In genomic region chr5:153798830-153799229, GRCh38 we compare ENCODE assay signal across 23 cellular contexts.
"Had no signal": no experiment of that assay in that cellular context is flagged by ENCODE, and none has a peak within 500 bp of the region (broad histone marks: within the 10 kb centered on the region; RNA-seq: fewer than 3 reads in every experiment).

No MANE protein-coding gene starts in this region.

- H3K4me3 Mint-ChIP-seq: immature natural killer cell; memory B cell; mesothelial cell of epicardium; natural killer cell; stimulated activated naive B cell treated with anti-CD40 and anti-IgM and Interleukin-4, amounts not matched to agents 10 μg/mL and 1 μg/mL and 100 μg/mL, for 72 hours; stimulated activated naive CD8-positive, alpha-beta T cell treated with anti-CD3 and anti-CD28 coated beads, Interleukin-15, amount 100 ng/mL, for 72 hours had no signal

- H3K27ac Mint-ChIP-seq: immature natural killer cell; memory B cell; mesothelial cell of epicardium; natural killer cell; stimulated activated naive B cell treated with anti-CD40 and anti-IgM and Interleukin-4, amounts not matched to agents 10 μg/mL and 1 μg/mL and 100 μg/mL, for 72 hours; stimulated activated naive CD8-positive, alpha-beta T cell treated with anti-CD3 and anti-CD28 coated beads, Interleukin-15, amount 100 ng/mL, for 72 hours had no signal

- H3K9me3 Mint-ChIP-seq: mesothelial cell of epicardium; natural killer cell; stimulated activated naive CD8-positive, alpha-beta T cell treated with anti-CD3 and anti-CD28 coated beads, Interleukin-15, amount 100 ng/mL, for 72 hours had no signal

- H3K36me3 Mint-ChIP-seq: immature natural killer cell; memory B cell; mesothelial cell of epicardium; natural killer cell; stimulated activated naive B cell treated with anti-CD40 and anti-IgM and Interleukin-4, amounts not matched to agents 10 μg/mL and 1 μg/mL and 100 μg/mL, for 72 hours had no signal

- H3K27ac ChIP-seq: colonic mucosa, gastrocnemius medialis, left ventricle myocardium inferior, lower lobe of right lung, parathyroid adenoma, prostate gland, spleen, testis, transverse colon had no signal

- H3K79me2 ChIP-seq: parathyroid adenoma had no signal

- H2AFZ ChIP-seq: parathyroid adenoma had no signal

- H3K4me1 ChIP-seq: colonic mucosa, gastrocnemius medialis, left ventricle myocardium inferior, lower lobe of right lung, parathyroid adenoma, prostate gland, spleen, testis, transverse colon had no signal

- H3K36me3 ChIP-seq: colonic mucosa, gastrocnemius medialis, left ventricle myocardium inferior, lower lobe of right lung, prostate gland, spleen, transverse colon had no signal

- H3K9me3 ChIP-seq: colonic mucosa, gastrocnemius medialis, left ventricle myocardium inferior, lower lobe of right lung, prostate gland, spleen, testis, transverse colon had no signal

- ATAC-seq: esophagus mucosa; gastrocnemius medialis; lower lobe of right lung; natural killer cell; sciatic nerve; stimulated activated naive B cell treated with anti-CD40 and anti-IgM and Interleukin-4, amounts not matched to agents 10 μg/mL and 1 μg/mL and 100 μg/mL, for 72 hours; stimulated activated naive CD8-positive, alpha-beta T cell treated with anti-CD3 and anti-CD28 coated beads, Interleukin-15, amount 100 ng/mL, for 72 hours had no signal

- H3K4me3 ChIP-seq: colonic mucosa, gastrocnemius medialis, left ventricle myocardium inferior, lower lobe of right lung, prostate gland, spleen, testis, transverse colon had no signal

- H3K9ac ChIP-seq: parathyroid adenoma had no signal

- DNase-seq: colonic mucosa; dermis blood vessel endothelial cell; gastrocnemius medialis; glutamatergic neuron; immature natural killer cell; left ventricle myocardium inferior; lower lobe of right lung; natural killer cell; retina; spleen; stimulated activated CD4-positive, alpha-beta T cell treated with anti-CD3 and anti-CD28 coated beads, Interleukin-15, amount 100 ng/mL, for 24 hours; stimulated activated CD4-positive, alpha-beta T cell treated with anti-CD3 and anti-CD28 coated beads, Interleukin-1b, Interleukin-23, amount 100 ng/mL, for 48 hours; stimulated activated CD4-positive, alpha-beta T cell treated with anti-CD3 and anti-CD28 coated beads, Interleukin-4, amount 100 ng/mL, for 4 hours; stimulated activated naive B cell treated with anti-CD40 and anti-IgM and Interleukin-4, amounts not matched to agents 10 μg/mL and 1 μg/mL and 100 μg/mL, for 72 hours; stimulated activated naive CD8-positive, alpha-beta T cell treated with anti-CD3 and anti-CD28 coated beads, Interleukin-15, amount 100 ng/mL, for 72 hours; testis; transverse colon had no signal

- H3K4me1 Mint-ChIP-seq: immature natural killer cell; memory B cell; mesothelial cell of epicardium; stimulated activated naive B cell treated with anti-CD40 and anti-IgM and Interleukin-4, amounts not matched to agents 10 μg/mL and 1 μg/mL and 100 μg/mL, for 72 hours; stimulated activated naive CD8-positive, alpha-beta T cell treated with anti-CD3 and anti-CD28 coated beads, Interleukin-15, amount 100 ng/mL, for 72 hours had no signal

- H3K27me3 Mint-ChIP-seq: stimulated activated naive B cell treated with anti-CD40 and anti-IgM and Interleukin-4, amounts not matched to agents 10 μg/mL and 1 μg/mL and 100 μg/mL, for 72 hours; stimulated activated naive CD8-positive, alpha-beta T cell treated with anti-CD3 and anti-CD28 coated beads, Interleukin-15, amount 100 ng/mL, for 72 hours had no signal

- H3K27me3 ChIP-seq: colonic mucosa, gastrocnemius medialis, spleen, testis, transverse colon had no signal
